In the genomic region with DNA sequence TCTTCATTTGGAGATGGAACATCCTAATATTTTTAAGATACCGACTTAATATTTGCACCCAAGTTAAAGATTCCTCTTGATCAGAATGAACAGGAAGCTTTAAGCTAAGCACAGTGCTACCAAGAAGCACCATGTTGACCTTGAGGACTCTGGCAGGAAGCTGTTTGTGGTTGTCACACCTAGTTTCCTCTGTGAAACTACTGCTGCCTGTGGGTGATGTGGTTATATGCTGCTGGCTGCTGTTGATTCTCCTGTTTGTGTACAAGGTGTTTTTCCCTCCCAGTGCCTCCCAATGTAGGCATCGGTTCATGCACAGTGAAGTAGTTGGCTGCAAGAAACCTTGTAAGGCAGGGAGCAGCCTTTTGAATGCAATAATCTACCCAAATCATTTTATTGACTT, we compare ENCODE assay signal across 8 cellular contexts.
A peak's percentile ranks its signal among the peaks of the same experiment; 100 is the strongest.
DNase-seq lines count a peak whose midpoint lies in the region; ATAC-seq lines count a peak whose summit lies in the region.

No MANE protein-coding gene starts in this region.

- H3K27ac Mint-ChIP-seq in activated naive CD8-positive, alpha-beta T cell treated with anti-CD3 and anti-CD28 coated beads, Interleukin-2, amount 50 U/mL, for 24 hours: peak overlapping the region; percentile 89

- peak; percentile 100 for ATAC-seq in GM18508 (IDR thresholded peaks at IDR 0.05; ENCODE audit: insufficient read depth, unreplicated experiment)
- peak; percentile 100 for ATAC-seq in HG02763 (IDR thresholded peaks at IDR 0.05; ENCODE audit: unreplicated experiment)
- peak; percentile 95 for ATAC-seq in activated naive CD8-positive, alpha-beta T cell treated with anti-CD3 and anti-CD28 coated beads, Interleukin-2, amount 50 U/mL, for 24 hours

- H3K9me3 Mint-ChIP-seq in activated naive CD8-positive, alpha-beta T cell treated with anti-CD3 and anti-CD28 coated beads, Interleukin-2, amount 50 U/mL, for 24 hours: no peaks in the 10 kb centered on the region

- intact Hi-C loops in posterior cingulate gyrus (cut with DNase I): no loop called here

- H3K4me3 Mint-ChIP-seq in activated naive CD8-positive, alpha-beta T cell treated with anti-CD3 and anti-CD28 coated beads, Interleukin-2, amount 50 U/mL, for 24 hours: peak overlapping the region; percentile 72

- peaks cover 64% of the 10 kb centered on the region for H3K36me3 Mint-ChIP-seq in activated naive CD8-positive, alpha-beta T cell treated with anti-CD3 and anti-CD28 coated beads, Interleukin-2, amount 50 U/mL, for 24 hours (ENCODE audit: low read depth)

- peaks cover 87% of the 10 kb centered on the region for H3K4me1 Mint-ChIP-seq in activated naive CD8-positive, alpha-beta T cell treated with anti-CD3 and anti-CD28 coated beads, Interleukin-2, amount 50 U/mL, for 24 hours

- DNase-seq in T follicular helper cell (ENCODE audit: low read depth) (peak; percentile 67), NCI-H510A treated with DMSO at 0.1 percent for 48 hours (lab: John Stamatoyannopoulos, UW) (no peak), posterior cingulate gyrus (no peak), DMS114 treated with DMSO at 0.1 percent for 48 hours (lab: John Stamatoyannopoulos, UW; ENCODE audit: unreplicated experiment) (no peak)
- peak; percentile 56 for DNase-seq in activated naive CD8-positive, alpha-beta T cell treated with anti-CD3 and anti-CD28 coated beads, Interleukin-2, amount 50 U/mL, for 24 hours
- peak; percentile 50 to 73 for DNase-seq in stimulated activated CD8-positive, alpha-beta memory T cell treated with anti-CD3 and anti-CD28 coated beads, Interleukin-7, amount 100 ng/mL, for 4 hours (ENCODE audit: low read depth in 2 of 2)

- H3K27me3 Mint-ChIP-seq in activated naive CD8-positive, alpha-beta T cell treated with anti-CD3 and anti-CD28 coated beads, Interleukin-2, amount 50 U/mL, for 24 hours: no peaks in the 10 kb centered on the region

Comparison
In these comparisons a context has a peak if more than half of its experiments do, and no peak if none do; other contexts are left out.
1. DNase-seq: peak in T follicular helper cell (single experiment), activated naive CD8-positive, alpha-beta T cell treated with anti-CD3 and anti-CD28 coated beads, Interleukin-2, amount 50 U/mL, for 24 hours (single experiment) and stimulated activated CD8-positive, alpha-beta memory T cell treated with anti-CD3 and anti-CD28 coated beads, Interleukin-7, amount 100 ng/mL, for 4 hours (2 of 2); none in NCI-H510A treated with DMSO at 0.1 percent for 48 hours (single experiment), posterior cingulate gyrus (0 of 10) and DMS114 treated with DMSO at 0.1 percent for 48 hours (single experiment).
2. Peak in every context shown above with its lines, with median percentiles within 50 percentile points of each other: ATAC-seq.